ENCODE assay signal across 7 cellular contexts in the genomic region with DNA sequence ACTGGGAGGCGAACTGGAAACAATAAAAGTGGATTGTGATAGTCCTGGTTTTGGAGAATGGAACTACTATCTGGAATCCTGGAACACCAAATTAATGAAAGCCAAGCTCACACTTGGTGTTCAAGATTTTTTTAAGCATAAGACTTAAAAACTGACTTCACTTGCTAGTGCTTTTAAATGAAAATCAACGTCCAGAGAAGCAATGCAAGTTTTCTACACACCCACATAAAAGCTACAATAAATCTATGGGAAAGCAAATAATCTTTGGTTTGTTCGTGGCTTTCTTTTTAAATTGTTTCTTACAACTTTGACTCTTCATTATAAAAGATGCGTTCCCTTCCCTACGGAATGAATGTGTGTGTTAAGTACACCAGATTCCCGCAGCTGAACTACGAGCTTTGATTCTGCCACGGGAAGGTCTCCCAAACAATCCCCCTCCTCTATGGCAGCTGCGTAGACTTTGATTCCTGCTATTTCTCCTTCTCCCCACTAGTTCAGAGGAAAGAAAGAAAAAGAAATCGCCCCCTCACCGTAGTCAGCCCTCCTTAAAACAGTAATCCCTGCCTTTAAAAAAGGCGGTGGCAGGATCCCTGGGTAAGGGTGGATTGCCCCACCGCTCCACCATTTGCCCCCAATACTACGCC.
DNase-seq lines count a peak whose midpoint lies in the region; ATAC-seq, FAIRE-seq and TF ChIP-seq lines count a peak whose summit lies in the region.

No MANE protein-coding gene starts in this region.

- peak overlapping the region; percentile 93 for H3K4me2 ChIP-seq in skeletal muscle satellite cell (ENCODE audit: low read length)

- H3K4me1 ChIP-seq in right atrium auricular region, result peaks cover 0 to 30% of the 10 kb centered on the region in 2 donors
- H3K4me1 ChIP-seq in skeletal muscle satellite cell (ENCODE audit: control insufficient read depth, insufficient read depth, low read length), result no peaks in the 10 kb centered on the region

- H3K36me3 ChIP-seq in right atrium auricular region, result no peaks in the 10 kb centered on the region
- H3K36me3 ChIP-seq in skeletal muscle satellite cell (ENCODE audit: insufficient read depth, low read length), result no peaks in the 10 kb centered on the region

- peak overlapping the region; percentile 76 for H3K9ac ChIP-seq in skeletal muscle satellite cell (ENCODE audit: low read depth, low read length)

- peak overlapping the region; percentile 54 to 56 for H3K4me3 ChIP-seq in right atrium auricular region
- H3K4me3 ChIP-seq in skeletal muscle satellite cell (ENCODE audit: low read length), result peak overlapping the region; percentile 79

- FAIRE-seq in H54 (lab: Jason Lieb, UNC), result peak; percentile 62

- H3K27me3 ChIP-seq in right atrium auricular region (peaks cover 0 to 2% of the 10 kb centered on the region in 2 donors), skeletal muscle satellite cell (ENCODE audit: control insufficient read depth, insufficient read depth, low read length) (peaks cover 25% of the 10 kb centered on the region)

- no peak for TF ChIP-seq POLR2A in H54 (IDR thresholded peaks at IDR 0.05; ENCODE audit: low read depth, low read length)

- no peak for TF ChIP-seq CTCF in right atrium auricular region (IDR thresholded peaks at IDR 0.05)

- H3K9me3 ChIP-seq in right atrium auricular region, result no peaks in the 10 kb centered on the region
- H3K9me3 ChIP-seq in skeletal muscle satellite cell (replicated peaks; ENCODE audit: low read length), result no peaks in the 10 kb centered on the region

- H3K27ac ChIP-seq in right atrium auricular region, result peak overlapping the region; percentile 45 to 50

- ATAC-seq in SK-N-SH treated with all-trans-retinoic acid at 6 μM for 48 hours (peak; percentile 30), HG03442 (IDR thresholded peaks at IDR 0.05; ENCODE audit: unreplicated experiment) (no peak)

- no peak for DNase-seq in H54 (ENCODE audit: insufficient read length, low spot score)
- no peak for DNase-seq in right atrium auricular region (ENCODE audit: low spot score)
- DNase-seq in stimulated activated CD4-positive, alpha-beta T cell treated with anti-CD3 and anti-CD28 coated beads, Interleukin-2, amount 100 ng/mL, for 48 hours, result no peak
- DNase-seq in GM19238 (ENCODE audit: insufficient read length, low spot score), result no peak

TF ChIP-seq in SK-N-SH treated with all-trans-retinoic acid at 6 μM for 48 hours, 23 proteins besides CTCF, POLR2A, EP300 and RAD21:
- TF ChIP-seq, protein P1, sequence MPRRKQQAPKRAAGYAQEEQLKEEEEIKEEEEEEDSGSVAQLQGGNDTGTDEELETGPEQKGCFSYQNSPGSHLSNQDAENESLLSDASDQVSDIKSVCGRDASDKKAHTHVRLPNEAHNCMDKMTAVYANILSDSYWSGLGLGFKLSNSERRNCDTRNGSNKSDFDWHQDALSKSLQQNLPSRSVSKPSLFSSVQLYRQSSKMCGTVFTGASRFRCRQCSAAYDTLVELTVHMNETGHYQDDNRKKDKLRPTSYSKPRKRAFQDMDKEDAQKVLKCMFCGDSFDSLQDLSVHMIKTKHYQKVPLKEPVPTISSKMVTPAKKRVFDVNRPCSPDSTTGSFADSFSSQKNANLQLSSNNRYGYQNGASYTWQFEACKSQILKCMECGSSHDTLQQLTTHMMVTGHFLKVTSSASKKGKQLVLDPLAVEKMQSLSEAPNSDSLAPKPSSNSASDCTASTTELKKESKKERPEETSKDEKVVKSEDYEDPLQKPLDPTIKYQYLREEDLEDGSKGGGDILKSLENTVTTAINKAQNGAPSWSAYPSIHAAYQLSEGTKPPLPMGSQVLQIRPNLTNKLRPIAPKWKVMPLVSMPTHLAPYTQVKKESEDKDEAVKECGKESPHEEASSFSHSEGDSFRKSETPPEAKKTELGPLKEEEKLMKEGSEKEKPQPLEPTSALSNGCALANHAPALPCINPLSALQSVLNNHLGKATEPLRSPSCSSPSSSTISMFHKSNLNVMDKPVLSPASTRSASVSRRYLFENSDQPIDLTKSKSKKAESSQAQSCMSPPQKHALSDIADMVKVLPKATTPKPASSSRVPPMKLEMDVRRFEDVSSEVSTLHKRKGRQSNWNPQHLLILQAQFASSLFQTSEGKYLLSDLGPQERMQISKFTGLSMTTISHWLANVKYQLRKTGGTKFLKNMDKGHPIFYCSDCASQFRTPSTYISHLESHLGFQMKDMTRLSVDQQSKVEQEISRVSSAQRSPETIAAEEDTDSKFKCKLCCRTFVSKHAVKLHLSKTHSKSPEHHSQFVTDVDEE (CRISPR knock-in tag; IDR thresholded peaks at IDR 0.05), result no peak
- TF ChIP-seq ESRRG (CRISPR knock-in tag; IDR thresholded peaks at IDR 0.05), result no peak
- TF ChIP-seq ZFP30 (CRISPR knock-in tag; IDR thresholded peaks at IDR 0.05), result no peak
- no peak for TF ChIP-seq TCF4 (CRISPR knock-in tag; IDR thresholded peaks at IDR 0.05; ENCODE audit: borderline replicate concordance)
- TF ChIP-seq SNAI2 (CRISPR knock-in tag; IDR thresholded peaks at IDR 0.05), result no peak
- TF ChIP-seq CSDC2 (CRISPR knock-in tag; IDR thresholded peaks at IDR 0.05), result no peak
- TF ChIP-seq, protein P2, sequence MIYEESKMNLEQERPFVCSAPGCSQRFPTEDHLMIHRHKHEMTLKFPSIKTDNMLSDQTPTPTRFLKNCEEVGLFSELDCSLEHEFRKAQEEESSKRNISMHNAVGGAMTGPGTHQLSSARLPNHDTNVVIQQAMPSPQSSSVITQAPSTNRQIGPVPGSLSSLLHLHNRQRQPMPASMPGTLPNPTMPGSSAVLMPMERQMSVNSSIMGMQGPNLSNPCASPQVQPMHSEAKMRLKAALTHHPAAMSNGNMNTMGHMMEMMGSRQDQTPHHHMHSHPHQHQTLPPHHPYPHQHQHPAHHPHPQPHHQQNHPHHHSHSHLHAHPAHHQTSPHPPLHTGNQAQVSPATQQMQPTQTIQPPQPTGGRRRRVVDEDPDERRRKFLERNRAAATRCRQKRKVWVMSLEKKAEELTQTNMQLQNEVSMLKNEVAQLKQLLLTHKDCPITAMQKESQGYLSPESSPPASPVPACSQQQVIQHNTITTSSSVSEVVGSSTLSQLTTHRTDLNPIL (CRISPR knock-in tag; IDR thresholded peaks at IDR 0.05; ENCODE audit: low read depth), result no peak
- no peak for TF ChIP-seq GLIS3 (CRISPR knock-in tag; IDR thresholded peaks at IDR 0.05)
